1 cellular context compared by ENCODE assay signal in genomic region chr18:67239826-67240225, GRCh38.
TF ChIP-seq lines count a peak whose summit lies in the region.

No MANE protein-coding gene starts in this region.

TF ChIP-seq in GM23338, 12 proteins besides CTCF, POLR2A, EP300 and RAD21 (continued from another document):
- no peak for TF ChIP-seq ZNF462 (CRISPR knock-in tag; IDR thresholded peaks at IDR 0.05)
TF ChIP-seq in GM23338: peak in this region for 0.
